In genomic region chr7:131051304-131051703, GRCh38 we compare ENCODE assay signal across 27 cellular contexts.
DNase-seq lines count a peak whose midpoint lies in the region; ATAC-seq and FAIRE-seq lines count a peak whose summit lies in the region.
"Had no signal": no experiment of that assay in that cellular context is flagged by ENCODE, and none has a peak within 500 bp of the region (broad histone marks: within the 10 kb centered on the region; RNA-seq: fewer than 3 reads in every experiment).

No MANE protein-coding gene starts in this region.

- H3K27ac ChIP-seq in CD4-positive, CD25-positive, alpha-beta regulatory T cell (ENCODE audit: insufficient read depth, low read length, poor library complexity, severe bottlenecking) = peak overlapping the region; percentile 24
- H3K27ac ChIP-seq: C4-2B had no signal

- FAIRE-seq in endometrium (lab: Jason Lieb, UNC) = peak; percentile 73
- FAIRE-seq: GM12891, HepG2 had no signal

- peaks cover 73% of the 10 kb centered on the region for H3K4me1 Mint-ChIP-seq in activated T-cell treated with anti-CD3 and anti-CD28 coated beads, Interleukin-2, amount 50 U/mL, for 24 hours (ENCODE audit: low read depth)
- peaks cover 74% of the 10 kb centered on the region for H3K4me1 Mint-ChIP-seq in activated T-cell treated with anti-CD3 and anti-CD28 coated beads, Interleukin-2, amount 50 U/mL, for 4 hours (ENCODE audit: low read depth)
- H3K4me1 Mint-ChIP-seq in CD4-positive, CD25-positive, alpha-beta regulatory T cell = peaks cover 40 to 85% (median 66%) of the 10 kb centered on the region in 4 donors
- peaks cover 58% of the 10 kb centered on the region for H3K4me1 Mint-ChIP-seq in T-helper 17 cell

- no peaks in the 10 kb centered on the region for H3K27me3 Mint-ChIP-seq in activated T-cell treated with anti-CD3 and anti-CD28 coated beads, Interleukin-2, amount 50 U/mL, for 24 hours
- no peaks in the 10 kb centered on the region for H3K27me3 Mint-ChIP-seq in activated T-cell treated with anti-CD3 and anti-CD28 coated beads, Interleukin-2, amount 50 U/mL, for 4 hours (ENCODE audit: low read depth)
- no peaks in the 10 kb centered on the region for H3K27me3 Mint-ChIP-seq in CD4-positive, CD25-positive, alpha-beta regulatory T cell
- no peaks in the 10 kb centered on the region for H3K27me3 Mint-ChIP-seq in T-helper 17 cell

- DNase-seq in activated T-cell treated with anti-CD3 and anti-CD28 coated beads, Interleukin-2, amount 50 U/mL, for 24 hours = no peak
- DNase-seq in activated T-cell treated with anti-CD3 and anti-CD28 coated beads, Interleukin-2, amount 50 U/mL, for 4 hours = no peak
- peak in 1 of 3 donors; percentile 88 for DNase-seq in CD4-positive, CD25-positive, alpha-beta regulatory T cell
- DNase-seq in T-helper 17 cell = no peak
- no peak for DNase-seq in HK-2 (ENCODE audit: unreplicated experiment)
- no peak for DNase-seq in 8988T
- DNase-seq: CD8-positive, alpha-beta memory T cell; DMS 273 treated with DMSO at 0.1 percent for 48 hours; DMS79; GF-D8; HFFc6; Kasumi-1; NCI-H1092 treated with DMSO at 0.1 percent for 48 hours; NCI-H1436; NCI-H187; NCI-H2081 treated with DMSO at 0.1 percent for 48 hours; NCI-H524; NCI-H774; PC-3 had no signal

- H3K4me3 Mint-ChIP-seq in activated T-cell treated with anti-CD3 and anti-CD28 coated beads, Interleukin-2, amount 50 U/mL, for 24 hours = no peak overlapping the region
- H3K4me3 Mint-ChIP-seq in activated T-cell treated with anti-CD3 and anti-CD28 coated beads, Interleukin-2, amount 50 U/mL, for 4 hours = no peak overlapping the region
- H3K4me3 Mint-ChIP-seq in CD4-positive, CD25-positive, alpha-beta regulatory T cell = peak overlapping the region in 2 of 4 donors; percentile 10 to 61
- peak overlapping the region; percentile 5 for H3K4me3 Mint-ChIP-seq in T-helper 17 cell
- H3K4me3 Mint-ChIP-seq: GM23338, HFFc6 had no signal

- peak overlapping the region; percentile 34 for H3K27ac Mint-ChIP-seq in activated T-cell treated with anti-CD3 and anti-CD28 coated beads, Interleukin-2, amount 50 U/mL, for 24 hours
- peak overlapping the region in 1 of 3 donors; percentile 80 for H3K27ac Mint-ChIP-seq in CD4-positive, CD25-positive, alpha-beta regulatory T cell
- H3K27ac Mint-ChIP-seq in T-helper 17 cell = no peak overlapping the region
- H3K27ac Mint-ChIP-seq: GM23338, HFFc6 had no signal

- H3K27me3 ChIP-seq in CD4-positive, CD25-positive, alpha-beta regulatory T cell (ENCODE audit: control insufficient read depth, insufficient read depth, low read length) = no peaks in the 10 kb centered on the region

- ATAC-seq in activated T-cell treated with anti-CD3 and anti-CD28 coated beads, Interleukin-2, amount 50 U/mL, for 4 hours = no peak
- ATAC-seq in CD4-positive, CD25-positive, alpha-beta regulatory T cell (ENCODE audit: low read depth in 2 of 2) = peak in 1 of 2 donors; percentile 43
- ATAC-seq in T-helper 17 cell (no peak), HG03025 (IDR thresholded peaks at IDR 0.05; ENCODE audit: low FRiP score, unreplicated experiment) (no peak)
- ATAC-seq: GM23338, HepG2, PC-3, SK-N-SH treated with all-trans-retinoic acid at 6 μM for 48 hours had no signal

- H3K4me1 ChIP-seq in CD4-positive, CD25-positive, alpha-beta regulatory T cell (ENCODE audit: control insufficient read depth, insufficient read depth, low read length, poor library complexity, severe bottlenecking) = peaks cover 83% of the 10 kb centered on the region
- H3K4me1 ChIP-seq: HAP-1 had no signal

- H3K4me3 ChIP-seq in CD4-positive, CD25-positive, alpha-beta regulatory T cell (ENCODE audit: low read depth, low read length) = peak overlapping the region; percentile 57
- H3K4me3 ChIP-seq: GM23338, HAP-1 had no signal

- peaks cover under 1% of the 10 kb centered on the region for H3K9me3 Mint-ChIP-seq in activated T-cell treated with anti-CD3 and anti-CD28 coated beads, Interleukin-2, amount 50 U/mL, for 24 hours
- H3K9me3 Mint-ChIP-seq in activated T-cell treated with anti-CD3 and anti-CD28 coated beads, Interleukin-2, amount 50 U/mL, for 4 hours = peaks cover 1% of the 10 kb centered on the region
- peaks cover 0 to 6% (median under 1%) of the 10 kb centered on the region in 7 donors for H3K9me3 Mint-ChIP-seq in CD4-positive, CD25-positive, alpha-beta regulatory T cell
- H3K9me3 Mint-ChIP-seq: HFFc6 had no signal

- H3K36me3 ChIP-seq in CD4-positive, CD25-positive, alpha-beta regulatory T cell (ENCODE audit: control insufficient read depth, insufficient read depth, low read length) = peaks cover 41% of the 10 kb centered on the region

- H3K36me3 Mint-ChIP-seq in activated T-cell treated with anti-CD3 and anti-CD28 coated beads, Interleukin-2, amount 50 U/mL, for 24 hours (ENCODE audit: low read depth) = peaks cover 59% of the 10 kb centered on the region
- H3K36me3 Mint-ChIP-seq in activated T-cell treated with anti-CD3 and anti-CD28 coated beads, Interleukin-2, amount 50 U/mL, for 4 hours (ENCODE audit: insufficient read depth) = peaks cover 53% of the 10 kb centered on the region
- H3K36me3 Mint-ChIP-seq in CD4-positive, CD25-positive, alpha-beta regulatory T cell = peaks cover 48% of the 10 kb centered on the region
- peaks cover 20% of the 10 kb centered on the region for H3K36me3 Mint-ChIP-seq in T-helper 17 cell (ENCODE audit: low read depth)

- H3K9me3 ChIP-seq in CD4-positive, CD25-positive, alpha-beta regulatory T cell (ENCODE audit: control insufficient read depth in 2 of 2, low read length in 2 of 2) = no peaks in the 10 kb centered on the region
- no peaks in the 10 kb centered on the region for H3K9me3 ChIP-seq in T-helper 17 cell (ENCODE audit: control insufficient read depth, low read length, poor library complexity, severe bottlenecking)
- H3K9me3 ChIP-seq: HAP-1 had no signal
